1 cellular context compared by ENCODE assay signal in genomic region chr9:114072181-114073140, GRCh38.
TF ChIP-seq lines count a peak whose summit lies in the region.

No MANE protein-coding gene starts in this region.

TF ChIP-seq in H1, 55 proteins besides CTCF, POLR2A, EP300 and RAD21:
- no peak for TF ChIP-seq CHD7 (IDR thresholded peaks at IDR 0.05; ENCODE audit: insufficient replicate concordance, low read length)
- TF ChIP-seq JUND (IDR thresholded peaks at IDR 0.05; ENCODE audit: low read length) = no peak
- no peak for TF ChIP-seq EZH2 (IDR thresholded peaks at IDR 0.05; ENCODE audit: low read depth, low read length, severe bottlenecking)
- no peak for TF ChIP-seq CHD1 (IDR thresholded peaks at IDR 0.05; ENCODE audit: low read depth, low read length)
- TF ChIP-seq GABPA (IDR thresholded peaks at IDR 0.05; ENCODE audit: borderline replicate concordance, insufficient read depth, low read length) = no peak
- TF ChIP-seq ZNF274 (IDR thresholded peaks at IDR 0.05; ENCODE audit: borderline replicate concordance, extremely low read depth, low read length) = no peak
- TF ChIP-seq GTF2F1 (IDR thresholded peaks at IDR 0.05; ENCODE audit: borderline replicate concordance, low read depth, low read length) = no peak
